In genomic region chr17:19353401-19353800, GRCh38 we compare ENCODE assay signal across 8 cellular contexts. TPM values are rescaled to one million over a fixed set of nuclear protein-coding genes. Genes with fewer than 3 reads are reported as not detected.
"Had no signal": no experiment of that assay in that cellular context is flagged by ENCODE, and none has a peak within 500 bp of the region (broad histone marks: within the 10 kb centered on the region; RNA-seq: fewer than 3 reads in every experiment).

No MANE protein-coding gene starts in this region.

RNA-seq across cellular contexts. Expression of gene MFAP4, which starts 33.6 kb away (rescaled TPM):
- total RNA-seq: activated B cell treated with CpG ODN at 0.5 μM for 24 hours; activated CD4-positive, alpha-beta memory T cell treated with anti-CD3 and anti-CD28 coated beads for 36 hours; activated CD4-positive, alpha-beta T cell treated with anti-CD3 and anti-CD28 coated beads, Interleukin-2, amount 10 ng/mL, durations not matched to agents 24 days and 14 days; activated CD8-positive, alpha-beta memory T cell treated with anti-CD3 and anti-CD28 coated beads for 36 hours; activated naive CD4-positive, alpha-beta T cell treated with anti-CD3 and anti-CD28 coated beads for 36 hours; activated naive CD4-positive, alpha-beta T cell treated with anti-CD3 and anti-CD28 coated beads, Interleukin-2, amount 50 U/mL, for 72 hours; activated T-helper 1 cell treated with anti-CD3 and anti-CD28 coated beads, Interleukin-12 subunit alpha, Interleukin-12 subunit beta, Interleukin-2, Interleukin-4 antibody, amounts not matched to agents 30 ng/mL and 10 ng/mL and 1 ng/mL, durations not matched to agents 14 hours and 24 hours and 36 hours; activated T-helper 17 cell treated with anti-CD3 and anti-CD28 coated beads, Interleukin-2, amount 50 U/mL, for 72 hours had no signal

RNA-seq across cellular contexts. Expression of gene RNF112, which starts 57.6 kb away (rescaled TPM):
- total RNA-seq: activated T-helper 1 cell treated with anti-CD3 and anti-CD28 coated beads, Interleukin-12 subunit alpha, Interleukin-12 subunit beta, Interleukin-2, Interleukin-4 antibody, amounts not matched to agents 30 ng/mL and 10 ng/mL and 1 ng/mL, durations not matched to agents 14 hours and 24 hours and 36 hours had no signal
